Comparison of ENCODE assay signal across 22 cellular contexts in genomic region chr12:59710964-59711363, GRCh38.
DNase-seq lines count a peak whose midpoint lies in the region; ATAC-seq and TF ChIP-seq lines count a peak whose summit lies in the region.
"Had no signal": no experiment of that assay in that cellular context is flagged by ENCODE, and none has a peak within 500 bp of the region (broad histone marks: within the 10 kb centered on the region; RNA-seq: fewer than 3 reads in every experiment).

No MANE protein-coding gene starts in this region.

- 71% methylated on average over 2 of the region's 2 CpGs for WGBS in right cardiac atrium

- H3K4me3 ChIP-seq in left ventricle myocardium inferior: no peak overlapping the region
- H3K4me3 ChIP-seq in right cardiac atrium (ENCODE audit: low read length): no peak overlapping the region
- H3K4me3 ChIP-seq in subcutaneous abdominal adipose tissue (ENCODE audit: low read depth in 1 of 5, low read length in 5 of 5): no peak overlapping the region
- H3K4me3 ChIP-seq: A549; BLaER1 treated with 17β-estradiol and CSF1 and Interleukin-3, amounts not matched to agents 10 nM and 100 nM; GM23338 had no signal

- H3K27me3 Mint-ChIP-seq in activated naive CD8-positive, alpha-beta T cell: no peaks in the 10 kb centered on the region
- no peaks in the 10 kb centered on the region for H3K27me3 Mint-ChIP-seq in activated naive CD8-positive, alpha-beta T cell treated with anti-CD3 and anti-CD28 coated beads for 36 hours
- no peaks in the 10 kb centered on the region for H3K27me3 Mint-ChIP-seq in HFFc6 (ENCODE audit: insufficient read depth)
- H3K27me3 Mint-ChIP-seq: CD4-positive, alpha-beta T cell had no signal

- intact Hi-C loops in left ventricle myocardium inferior (cut with micrococcal nuclease) (no loop called here), right cardiac atrium (cut with DNase I) (no loop called here)

- ATAC-seq in right cardiac atrium: no peak
- no peak for ATAC-seq in HG02970 (IDR thresholded peaks at IDR 0.05; ENCODE audit: low FRiP score, unreplicated experiment)
- ATAC-seq: A549, GM23338 had no signal

- peak overlapping the region; percentile 5 for H3K27ac Mint-ChIP-seq in activated naive CD8-positive, alpha-beta T cell
- H3K27ac Mint-ChIP-seq in activated naive CD8-positive, alpha-beta T cell treated with anti-CD3 and anti-CD28 coated beads for 36 hours: no peak overlapping the region
- H3K27ac Mint-ChIP-seq in HFFc6: peak overlapping the region; percentile 8; the same call in 1 of the 2 replicates
- H3K27ac Mint-ChIP-seq: CD4-positive, alpha-beta T cell; GM23338 had no signal

- H3K27ac ChIP-seq in left ventricle myocardium inferior (replicated peaks): peak overlapping the region; percentile 21
- no peak overlapping the region for H3K27ac ChIP-seq in right cardiac atrium (ENCODE audit: low read length)
- peak overlapping the region; percentile 75 for H3K27ac ChIP-seq in subcutaneous abdominal adipose tissue (ENCODE audit: low read depth, low read length)
- H3K27ac ChIP-seq: A549; BLaER1 treated with 17β-estradiol and CSF1 and Interleukin-3, amounts not matched to agents 10 nM and 100 nM had no signal

- TF ChIP-seq CTCF in left ventricle myocardium inferior (IDR thresholded peaks at IDR 0.05; ENCODE audit: borderline replicate concordance) (no peak), HFFc6 (IDR thresholded peaks at IDR 0.05) (no peak)

- peaks cover 24% of the 10 kb centered on the region for H3K4me1 Mint-ChIP-seq in activated naive CD8-positive, alpha-beta T cell (ENCODE audit: low read depth)
- peaks cover 15% of the 10 kb centered on the region for H3K4me1 Mint-ChIP-seq in activated naive CD8-positive, alpha-beta T cell treated with anti-CD3 and anti-CD28 coated beads for 36 hours
- peaks cover 40% of the 10 kb centered on the region for H3K4me1 Mint-ChIP-seq in HFFc6 (ENCODE audit: low read depth)
- H3K4me1 Mint-ChIP-seq: CD14-positive monocyte, GM23338, H9 had no signal

- H3K9me3 Mint-ChIP-seq in activated naive CD8-positive, alpha-beta T cell (ENCODE audit: low read depth): no peaks in the 10 kb centered on the region
- H3K9me3 Mint-ChIP-seq in activated naive CD8-positive, alpha-beta T cell treated with anti-CD3 and anti-CD28 coated beads for 36 hours: no peaks in the 10 kb centered on the region
- no peaks in the 10 kb centered on the region for H3K9me3 Mint-ChIP-seq in HFFc6
- H3K9me3 Mint-ChIP-seq: CD4-positive, alpha-beta T cell; GM23338; H9 had no signal

- H3K9me3 ChIP-seq in left ventricle myocardium inferior (replicated peaks): no peaks in the 10 kb centered on the region
- no peaks in the 10 kb centered on the region for H3K9me3 ChIP-seq in right cardiac atrium (ENCODE audit: control insufficient read depth, low read length)
- no peaks in the 10 kb centered on the region for H3K9me3 ChIP-seq in subcutaneous abdominal adipose tissue (ENCODE audit: control insufficient read depth in 5 of 5, low read length in 5 of 5)
- H3K9me3 ChIP-seq: BE2C; BLaER1 treated with 17β-estradiol and CSF1 and Interleukin-3, amounts not matched to agents 10 nM and 100 nM had no signal

- H3K4me3 Mint-ChIP-seq in activated naive CD8-positive, alpha-beta T cell: no peak overlapping the region
- no peak overlapping the region for H3K4me3 Mint-ChIP-seq in activated naive CD8-positive, alpha-beta T cell treated with anti-CD3 and anti-CD28 coated beads for 36 hours
- H3K4me3 Mint-ChIP-seq in HFFc6: no peak overlapping the region
- H3K4me3 Mint-ChIP-seq: CD14-positive monocyte; CD4-positive, alpha-beta T cell; GM23338; H9 had no signal

- H3K36me3 ChIP-seq in left ventricle myocardium inferior: no peaks in the 10 kb centered on the region
- peaks cover 0 to 15% (median 7%) of the 10 kb centered on the region in 5 donors for H3K36me3 ChIP-seq in subcutaneous abdominal adipose tissue (ENCODE audit: control insufficient read depth in 5 of 5, insufficient read depth in 5 of 5, low read length in 5 of 5)
- H3K36me3 ChIP-seq: BE2C had no signal

- no peaks in the 10 kb centered on the region for H3K27me3 ChIP-seq in left ventricle myocardium inferior (ENCODE audit: low read depth)
- H3K27me3 ChIP-seq in right cardiac atrium (ENCODE audit: control insufficient read depth, insufficient read depth): no peaks in the 10 kb centered on the region
- H3K27me3 ChIP-seq in subcutaneous abdominal adipose tissue (ENCODE audit: control insufficient read depth in 5 of 5, insufficient read depth in 4 of 5, low read length in 5 of 5): no peaks in the 10 kb centered on the region
- H3K27me3 ChIP-seq: BE2C; BLaER1 treated with 17β-estradiol and CSF1 and Interleukin-3, amounts not matched to agents 10 nM and 100 nM had no signal

- DNase-seq in activated naive CD8-positive, alpha-beta T cell treated with anti-CD3 and anti-CD28 coated beads for 36 hours: no peak
- DNase-seq in left ventricle myocardium inferior (no peak), right cardiac atrium (no peak), HFFc6 (no peak)
- DNase-seq: 8988T; ACHN; AML-193; BE2C; Calu3; CD4-positive, alpha-beta T cell; COR-L47; DMS53; DMS79 treated with DMSO at 0.1 percent for 48 hours; GF-D8; H9 had no signal

- H3K36me3 Mint-ChIP-seq in activated naive CD8-positive, alpha-beta T cell: peaks cover 40% of the 10 kb centered on the region
- peaks cover 44% of the 10 kb centered on the region for H3K36me3 Mint-ChIP-seq in activated naive CD8-positive, alpha-beta T cell treated with anti-CD3 and anti-CD28 coated beads for 36 hours
- peaks cover 18% of the 10 kb centered on the region for H3K36me3 Mint-ChIP-seq in HFFc6 (ENCODE audit: low read depth)

- no peak overlapping the region for H3K9ac ChIP-seq in subcutaneous abdominal adipose tissue (ENCODE audit: low read length in 5 of 5)
- H3K9ac ChIP-seq: BLaER1 treated with 17β-estradiol and CSF1 and Interleukin-3, amounts not matched to agents 10 nM and 100 nM had no signal

- H3K4me1 ChIP-seq in left ventricle myocardium inferior: peaks cover 46% of the 10 kb centered on the region
- H3K4me1 ChIP-seq in right cardiac atrium (ENCODE audit: control insufficient read depth, insufficient read depth, low read length): peaks cover 1% of the 10 kb centered on the region
- H3K4me1 ChIP-seq in subcutaneous abdominal adipose tissue (ENCODE audit: control insufficient read depth in 5 of 5, insufficient read depth in 5 of 5, low read length in 5 of 5): peaks cover 0 to 20% (median 6%) of the 10 kb centered on the region in 5 donors
- H3K4me1 ChIP-seq: A549; BLaER1 treated with 17β-estradiol and CSF1 and Interleukin-3, amounts not matched to agents 10 nM and 100 nM had no signal
